ENCODE assay signal across 24 cellular contexts in genomic region chr1:172201572-172201971, GRCh38.
DNase-seq lines count a peak whose midpoint lies in the region; ATAC-seq, FAIRE-seq and TF ChIP-seq lines count a peak whose summit lies in the region.
"Had no signal": no experiment of that assay in that cellular context is flagged by ENCODE, and none has a peak within 500 bp of the region (broad histone marks: within the 10 kb centered on the region; RNA-seq: fewer than 3 reads in every experiment).

No MANE protein-coding gene starts in this region.

- H3K36me3 Mint-ChIP-seq in nephron (ENCODE audit: low read depth) (peaks cover 35% of the 10 kb centered on the region), natural killer cell (peaks cover 30% of the 10 kb centered on the region)

- peak; percentile 68 for FAIRE-seq in bronchial epithelial cell (lab: Jason Lieb, UNC)
- FAIRE-seq: A549, D721Med, G401.6, GM12891, GM19239 had no signal

- no peaks in the 10 kb centered on the region for H3K4me1 ChIP-seq in right cardiac atrium (ENCODE audit: control insufficient read depth, insufficient read depth, low read length)
- peaks cover 0 to 2% of the 10 kb centered on the region in 2 donors for H3K4me1 ChIP-seq in neuronal stem cell (ENCODE audit: control insufficient read depth in 2 of 2, insufficient read depth in 1 of 2, low read depth in 1 of 2, low read length in 2 of 2)
- H3K4me1 ChIP-seq in uterus = no peaks in the 10 kb centered on the region
- H3K4me1 ChIP-seq: A549, Caco-2 had no signal

- H3K4me2 ChIP-seq in neuronal stem cell (ENCODE audit: insufficient read depth, low read length, poor library complexity, severe bottlenecking) = no peak overlapping the region
- H3K4me2 ChIP-seq: A549; BLaER1 treated with 17β-estradiol and CSF1 and Interleukin-3, amounts not matched to agents 10 nM and 100 nM had no signal

- H3K9ac ChIP-seq in neuronal stem cell (ENCODE audit: low read depth, low read length, poor library complexity) = no peak overlapping the region
- H3K9ac ChIP-seq: BLaER1 treated with 17β-estradiol and CSF1 and Interleukin-3, amounts not matched to agents 10 nM and 100 nM had no signal

- DNase-seq in right cardiac atrium = peak in 2 of 3 donors; percentile 26 to 38
- no peak for DNase-seq in Right ventricle myocardium inferior (ENCODE audit: missing footprints)
- no peak for DNase-seq in bronchial epithelial cell (ENCODE audit: low read depth)
- DNase-seq in neuronal stem cell (ENCODE audit: low spot score) = no peak
- DNase-seq in dermis blood vessel endothelial cell = no peak
- no peak for DNase-seq in natural killer cell
- no peak for DNase-seq in uterus
- DNase-seq: AML-193; Caco-2; Calu3; CD4-positive, alpha-beta T cell; CD8-positive, alpha-beta T cell; DMS79 treated with DMSO at 0.1 percent for 48 hours; GF-D8 had no signal

- no peak overlapping the region for H2AFZ ChIP-seq in neuronal stem cell (ENCODE audit: low read length)

- intact Hi-C loops in right cardiac atrium (cut with DNase I) (no loop called here), Right ventricle myocardium inferior (cut with DNase I) (no loop called here), natural killer cell (cut with micrococcal nuclease) (no loop called here), uterus (cut with DNase I; ENCODE audit: low total_unique reads) (no loop called here)

- H3K27me3 ChIP-seq in right cardiac atrium (ENCODE audit: control insufficient read depth, insufficient read depth) (no peaks in the 10 kb centered on the region), bronchial epithelial cell (ENCODE audit: control insufficient read depth, insufficient read depth, low read length) (no peaks in the 10 kb centered on the region), neuronal stem cell (ENCODE audit: control insufficient read depth in 3 of 3, insufficient read depth in 3 of 3, low read depth in 1 of 3, low read length in 3 of 3) (no peaks in the 10 kb centered on the region), uterus (no peaks in the 10 kb centered on the region)
- H3K27me3 ChIP-seq: BLaER1 treated with 17β-estradiol and CSF1 and Interleukin-3, amounts not matched to agents 10 nM and 100 nM had no signal

- H3K27ac Mint-ChIP-seq in nephron = peak overlapping the region; percentile 69 to 85 (median 78)
- no peak overlapping the region for H3K27ac Mint-ChIP-seq in natural killer cell
- H3K27ac Mint-ChIP-seq: B cell; CD4-positive, alpha-beta T cell; CD8-positive, alpha-beta T cell had no signal

- no peak overlapping the region for H3K4ac ChIP-seq in neuronal stem cell (ENCODE audit: low read length)

- no peak for TF ChIP-seq POLR2A in uterus (IDR thresholded peaks at IDR 0.05)

- no peak overlapping the region for H4K8ac ChIP-seq in neuronal stem cell (ENCODE audit: low read depth, low read length)

- H3K4me3 ChIP-seq in right cardiac atrium (ENCODE audit: low read length) (no peak overlapping the region), bronchial epithelial cell (ENCODE audit: low read depth, low read length) (no peak overlapping the region), neuronal stem cell (ENCODE audit: low read length in 2 of 2) (no peak overlapping the region), uterus (no peak overlapping the region)
- H3K4me3 ChIP-seq: A549; BLaER1 treated with 17β-estradiol and CSF1 and Interleukin-3, amounts not matched to agents 10 nM and 100 nM had no signal

- no peaks in the 10 kb centered on the region for H3K79me1 ChIP-seq in neuronal stem cell (ENCODE audit: low read depth, low read length)

- no peak overlapping the region for H3K23ac ChIP-seq in neuronal stem cell (ENCODE audit: low read depth, low read length, poor library complexity)

- WGBS in right cardiac atrium = 55% methylated on average over 3 of the region's 3 CpGs
- no CpG with 5 or more reads among the region's 3 CpGs for WGBS in neuronal stem cell (ENCODE audit: extremely low coverage in 2 of 2, insufficient read length in 2 of 2, insufficient replicate concordance in 1 of 2), 2 donors

- no peaks in the 10 kb centered on the region for H3K9me3 ChIP-seq in right cardiac atrium (ENCODE audit: control insufficient read depth, low read length)
- H3K9me3 ChIP-seq in neuronal stem cell (replicated peaks in 1 of 2; ENCODE audit: control insufficient read depth in 2 of 2, insufficient read depth in 1 of 2, low read depth in 1 of 2, low read length in 2 of 2) = no peaks in the 10 kb centered on the region
- peaks cover 0 to 12% of the 10 kb centered on the region in 2 donors for H3K9me3 ChIP-seq in uterus

- no peak overlapping the region for H4K91ac ChIP-seq in neuronal stem cell (ENCODE audit: low read depth, low read length, poor library complexity)

- H3K9me3 Mint-ChIP-seq in nephron (peaks cover 44% of the 10 kb centered on the region), natural killer cell (peaks cover 4 to 18% of the 10 kb centered on the region in 2 donors)

- no peak overlapping the region for H2BK120ac ChIP-seq in neuronal stem cell (ENCODE audit: low read depth, low read length)

- TF ChIP-seq CTCF in bronchial epithelial cell (IDR thresholded peaks at IDR 0.05; ENCODE audit: insufficient read depth, low read length, severe bottlenecking) = no peak
- no peak for TF ChIP-seq CTCF in nephron (IDR thresholded peaks at IDR 0.05; ENCODE audit: unreplicated experiment in 3 of 3)
- TF ChIP-seq CTCF in natural killer cell (IDR thresholded peaks at IDR 0.05) = no peak
- no peak for TF ChIP-seq CTCF in uterus (IDR thresholded peaks at IDR 0.05)

- H3K4me1 Mint-ChIP-seq in nephron (peaks cover 29% of the 10 kb centered on the region), natural killer cell (no peaks in the 10 kb centered on the region)

- ATAC-seq in right cardiac atrium = no peak
- no peak for ATAC-seq in Right ventricle myocardium inferior
- ATAC-seq in natural killer cell = no peak
- ATAC-seq: A549; CD8-positive, alpha-beta T cell had no signal

- H2AK5ac ChIP-seq in neuronal stem cell (ENCODE audit: low read depth, low read length) = no peak overlapping the region

- H2BK15ac ChIP-seq in neuronal stem cell (ENCODE audit: low read length) = no peak overlapping the region

- H2BK5ac ChIP-seq in neuronal stem cell (ENCODE audit: low read length) = no peak overlapping the region

- H3K18ac ChIP-seq in neuronal stem cell (ENCODE audit: low read length) = peak overlapping the region; percentile 27

- H3K27me3 Mint-ChIP-seq in nephron (ENCODE audit: low read depth) (no peaks in the 10 kb centered on the region), natural killer cell (ENCODE audit: low read depth in 2 of 2) (no peaks in the 10 kb centered on the region)
- H3K27me3 Mint-ChIP-seq: B cell; CD4-positive, alpha-beta T cell had no signal

- no peak overlapping the region for H2BK12ac ChIP-seq in neuronal stem cell (ENCODE audit: low read length)

- no peak overlapping the region for H3K27ac ChIP-seq in right cardiac atrium (ENCODE audit: low read length)
- H3K27ac ChIP-seq in neuronal stem cell (replicated peaks; ENCODE audit: low read length) = no peak overlapping the region
- no peak overlapping the region for H3K27ac ChIP-seq in uterus
- H3K27ac ChIP-seq: 22Rv1; A549; BLaER1 treated with 17β-estradiol and CSF1 and Interleukin-3, amounts not matched to agents 10 nM and 100 nM; C4-2B had no signal

- no peak overlapping the region for H3K14ac ChIP-seq in neuronal stem cell (ENCODE audit: low read length)

- H3K36me3 ChIP-seq in bronchial epithelial cell (ENCODE audit: control insufficient read depth, insufficient read depth, low read length) = no peaks in the 10 kb centered on the region
- no peaks in the 10 kb centered on the region for H3K36me3 ChIP-seq in neuronal stem cell (replicated peaks in 1 of 2; ENCODE audit: control insufficient read depth in 2 of 2, insufficient read depth in 2 of 2, low read length in 2 of 2)
- H3K36me3 ChIP-seq in uterus = no peaks in the 10 kb centered on the region
- H3K36me3 ChIP-seq: BLaER1 treated with 17β-estradiol and CSF1 and Interleukin-3, amounts not matched to agents 10 nM and 100 nM had no signal

- no peak overlapping the region for H3K4me3 Mint-ChIP-seq in nephron
- H3K4me3 Mint-ChIP-seq in natural killer cell = no peak overlapping the region
- H3K4me3 Mint-ChIP-seq: B cell; CD4-positive, alpha-beta T cell; CD8-positive, alpha-beta T cell had no signal

Comparison
In these comparisons a context has a peak if more than half of its experiments do, and no peak if none do; other contexts are left out.
1. DNase-seq: peak in right cardiac atrium (2 of 3); none in Right ventricle myocardium inferior (single experiment), bronchial epithelial cell (single experiment), neuronal stem cell (single experiment), dermis blood vessel endothelial cell (single experiment), natural killer cell (single experiment) and uterus (0 of 2).
2. H3K27ac Mint-ChIP-seq: peak in nephron (3 of 3); none in natural killer cell (0 of 2).